Comparison of ENCODE assay signal across 1 cellular context in the genomic region with DNA sequence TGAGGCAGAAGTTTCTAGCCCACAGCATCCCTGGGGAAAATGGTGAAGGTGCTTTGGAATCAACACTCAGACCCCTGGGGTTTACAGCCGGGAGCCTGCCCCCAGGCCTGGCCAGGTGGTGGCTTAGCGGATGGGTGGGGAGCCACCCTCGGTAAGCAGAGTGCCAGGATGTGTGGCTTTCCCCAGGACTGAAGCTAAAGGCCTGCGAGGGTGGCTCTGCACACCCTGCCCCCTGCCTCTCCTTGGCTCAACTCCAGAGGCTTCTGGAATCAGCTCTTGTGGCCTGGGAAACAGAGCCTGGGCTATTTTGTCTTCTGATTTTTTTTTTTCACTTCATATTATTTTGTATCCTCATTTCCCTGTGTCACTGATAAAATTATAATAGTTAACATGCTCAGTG.
TF ChIP-seq lines count a peak whose summit lies in the region.

No MANE protein-coding gene starts in this region.

TF ChIP-seq in HepG2, 621 proteins besides CTCF, POLR2A, EP300 and RAD21 (continued from another document):
- TF ChIP-seq PHF20 (CRISPR knock-in tag; IDR thresholded peaks at IDR 0.05) (no peak), ZBTB1 (CRISPR knock-in tag; IDR thresholded peaks at IDR 0.05; ENCODE audit: borderline replicate concordance) (no peak), MTA1 (CRISPR knock-in tag; IDR thresholded peaks at IDR 0.05; ENCODE audit: borderline replicate concordance) (peak; percentile 31; the same call in 1 of the 2 replicates), EHMT2 (IDR thresholded peaks at IDR 0.05; ENCODE audit: borderline replicate concordance, low read depth, low read length) (no peak), HDAC1 (CRISPR knock-in tag; IDR thresholded peaks at IDR 0.05) (no peak), FOXO1 (CRISPR knock-in tag; IDR thresholded peaks at IDR 0.05) (no peak), HNRNPL (IDR thresholded peaks at IDR 0.05; ENCODE audit: low read depth, low read length) (no peak), GABPB1 (CRISPR knock-in tag; IDR thresholded peaks at IDR 0.05) (no peak), BCL6 (CRISPR knock-in tag; IDR thresholded peaks at IDR 0.05) (no peak), MEIS2 (CRISPR knock-in tag; IDR thresholded peaks at IDR 0.05) (no peak), ZNF180 (CRISPR knock-in tag; IDR thresholded peaks at IDR 0.05; ENCODE audit: borderline replicate concordance, low read depth) (no peak), MAX (IDR thresholded peaks at IDR 0.05) (0 out of 2 replicates have a peak, but pooled peaks have one; percentile 13), MTERF4 (CRISPR knock-in tag; IDR thresholded peaks at IDR 0.05) (0 out of 2 replicates have a peak, but pooled peaks have one; percentile 34), BCL3 (CRISPR knock-in tag; IDR thresholded peaks at IDR 0.05) (0 out of 2 replicates have a peak, but pooled peaks have one; percentile 24), ZNF678 (CRISPR knock-in tag; IDR thresholded peaks at IDR 0.05) (no peak), ZNF660 (CRISPR knock-in tag; IDR thresholded peaks at IDR 0.05; ENCODE audit: borderline replicate concordance, low read depth) (no peak), GLI4 (CRISPR knock-in tag; IDR thresholded peaks at IDR 0.05; ENCODE audit: borderline replicate concordance) (no peak), ZBTB40 (IDR thresholded peaks at IDR 0.05) (no peak), ZBTB40 (CRISPR knock-in tag; IDR thresholded peaks at IDR 0.05) (0 out of 2 replicates have a peak, but pooled peaks have one; percentile 5), FOXO4 (CRISPR knock-in tag; conservative IDR thresholded peaks at IDR 0.05) (0 out of 2 replicates have a peak, but pooled peaks have one; percentile 75), TMF1 (CRISPR knock-in tag; IDR thresholded peaks at IDR 0.05; ENCODE audit: low read depth) (no peak), DNMT1 (CRISPR knock-in tag; IDR thresholded peaks at IDR 0.05) (no peak), NCOA1 (CRISPR knock-in tag; IDR thresholded peaks at IDR 0.05) (no peak), SP4 (CRISPR knock-in tag; IDR thresholded peaks at IDR 0.05) (no peak)
- TF ChIP-seq, protein P1, sequence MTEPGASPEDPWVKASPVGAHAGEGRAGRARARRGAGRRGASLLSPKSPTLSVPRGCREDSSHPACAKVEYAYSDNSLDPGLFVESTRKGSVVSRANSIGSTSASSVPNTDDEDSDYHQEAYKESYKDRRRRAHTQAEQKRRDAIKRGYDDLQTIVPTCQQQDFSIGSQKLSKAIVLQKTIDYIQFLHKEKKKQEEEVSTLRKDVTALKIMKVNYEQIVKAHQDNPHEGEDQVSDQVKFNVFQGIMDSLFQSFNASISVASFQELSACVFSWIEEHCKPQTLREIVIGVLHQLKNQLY (CRISPR knock-in tag; IDR thresholded peaks at IDR 0.05) = no peak
- TF ChIP-seq, protein P2, sequence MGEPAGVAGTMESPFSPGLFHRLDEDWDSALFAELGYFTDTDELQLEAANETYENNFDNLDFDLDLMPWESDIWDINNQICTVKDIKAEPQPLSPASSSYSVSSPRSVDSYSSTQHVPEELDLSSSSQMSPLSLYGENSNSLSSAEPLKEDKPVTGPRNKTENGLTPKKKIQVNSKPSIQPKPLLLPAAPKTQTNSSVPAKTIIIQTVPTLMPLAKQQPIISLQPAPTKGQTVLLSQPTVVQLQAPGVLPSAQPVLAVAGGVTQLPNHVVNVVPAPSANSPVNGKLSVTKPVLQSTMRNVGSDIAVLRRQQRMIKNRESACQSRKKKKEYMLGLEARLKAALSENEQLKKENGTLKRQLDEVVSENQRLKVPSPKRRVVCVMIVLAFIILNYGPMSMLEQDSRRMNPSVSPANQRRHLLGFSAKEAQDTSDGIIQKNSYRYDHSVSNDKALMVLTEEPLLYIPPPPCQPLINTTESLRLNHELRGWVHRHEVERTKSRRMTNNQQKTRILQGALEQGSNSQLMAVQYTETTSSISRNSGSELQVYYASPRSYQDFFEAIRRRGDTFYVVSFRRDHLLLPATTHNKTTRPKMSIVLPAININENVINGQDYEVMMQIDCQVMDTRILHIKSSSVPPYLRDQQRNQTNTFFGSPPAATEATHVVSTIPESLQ (CRISPR knock-in tag; conservative IDR thresholded peaks at IDR 0.05) = no peak
- TF ChIP-seq, protein P3, sequence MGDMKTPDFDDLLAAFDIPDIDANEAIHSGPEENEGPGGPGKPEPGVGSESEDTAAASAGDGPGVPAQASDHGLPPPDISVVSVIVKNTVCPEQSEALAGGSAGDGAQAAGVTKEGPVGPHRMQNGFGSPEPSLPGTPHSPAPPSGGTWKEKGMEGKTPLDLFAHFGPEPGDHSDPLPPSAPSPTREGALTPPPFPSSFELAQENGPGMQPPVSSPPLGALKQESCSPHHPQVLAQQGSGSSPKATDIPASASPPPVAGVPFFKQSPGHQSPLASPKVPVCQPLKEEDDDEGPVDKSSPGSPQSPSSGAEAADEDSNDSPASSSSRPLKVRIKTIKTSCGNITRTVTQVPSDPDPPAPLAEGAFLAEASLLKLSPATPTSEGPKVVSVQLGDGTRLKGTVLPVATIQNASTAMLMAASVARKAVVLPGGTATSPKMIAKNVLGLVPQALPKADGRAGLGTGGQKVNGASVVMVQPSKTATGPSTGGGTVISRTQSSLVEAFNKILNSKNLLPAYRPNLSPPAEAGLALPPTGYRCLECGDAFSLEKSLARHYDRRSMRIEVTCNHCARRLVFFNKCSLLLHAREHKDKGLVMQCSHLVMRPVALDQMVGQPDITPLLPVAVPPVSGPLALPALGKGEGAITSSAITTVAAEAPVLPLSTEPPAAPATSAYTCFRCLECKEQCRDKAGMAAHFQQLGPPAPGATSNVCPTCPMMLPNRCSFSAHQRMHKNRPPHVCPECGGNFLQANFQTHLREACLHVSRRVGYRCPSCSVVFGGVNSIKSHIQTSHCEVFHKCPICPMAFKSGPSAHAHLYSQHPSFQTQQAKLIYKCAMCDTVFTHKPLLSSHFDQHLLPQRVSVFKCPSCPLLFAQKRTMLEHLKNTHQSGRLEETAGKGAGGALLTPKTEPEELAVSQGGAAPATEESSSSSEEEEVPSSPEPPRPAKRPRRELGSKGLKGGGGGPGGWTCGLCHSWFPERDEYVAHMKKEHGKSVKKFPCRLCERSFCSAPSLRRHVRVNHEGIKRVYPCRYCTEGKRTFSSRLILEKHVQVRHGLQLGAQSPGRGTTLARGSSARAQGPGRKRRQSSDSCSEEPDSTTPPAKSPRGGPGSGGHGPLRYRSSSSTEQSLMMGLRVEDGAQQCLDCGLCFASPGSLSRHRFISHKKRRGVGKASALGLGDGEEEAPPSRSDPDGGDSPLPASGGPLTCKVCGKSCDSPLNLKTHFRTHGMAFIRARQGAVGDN (CRISPR knock-in tag; IDR thresholded peaks at IDR 0.05) = peak; percentile 65
